14 cellular contexts compared by ENCODE assay signal in the genomic region with DNA sequence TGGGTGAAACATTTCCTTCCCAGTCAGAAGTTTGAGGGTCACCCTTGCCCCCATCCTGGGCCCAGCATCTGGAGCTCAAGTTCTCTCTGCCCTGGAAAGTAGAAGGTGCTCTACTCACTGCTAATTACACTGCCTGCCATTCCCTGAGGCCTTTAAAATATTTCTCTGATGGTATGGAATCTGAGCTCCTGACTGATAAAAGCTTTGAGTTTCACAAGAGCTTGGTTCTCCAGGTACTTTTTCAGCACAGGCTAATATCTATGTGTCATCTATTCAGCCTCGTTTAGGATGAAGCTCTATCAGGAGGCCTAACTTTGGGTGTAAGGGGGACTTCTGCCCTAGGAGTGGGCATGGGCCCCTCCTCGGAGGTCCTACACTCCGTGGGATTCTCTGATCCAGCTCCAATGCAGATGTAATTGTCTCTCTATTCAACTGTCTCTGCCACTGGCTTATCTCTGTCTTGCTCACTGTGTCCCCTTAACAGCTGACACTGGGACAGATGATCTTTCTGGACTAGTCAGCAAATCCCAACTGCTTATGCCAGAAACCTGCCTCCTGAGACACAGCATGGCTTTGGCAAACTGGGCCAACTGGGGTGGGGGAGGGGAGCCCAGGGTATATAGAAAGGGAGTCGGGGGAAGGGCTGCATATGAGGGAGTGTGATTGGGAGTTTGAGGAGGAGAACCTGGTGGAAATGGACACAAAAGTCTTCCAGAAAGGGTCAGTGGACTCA.
"Had no signal": no experiment of that assay in that cellular context is flagged by ENCODE, and none has a peak within 500 bp of the region (broad histone marks: within the 10 kb centered on the region; RNA-seq: fewer than 3 reads in every experiment).

No MANE protein-coding gene starts in this region.

- H3K27ac Mint-ChIP-seq: activated naive CD4-positive, alpha-beta T cell treated with anti-CD3 and anti-CD28 coated beads, Interleukin-2, amount 50 U/mL, for 72 hours; memory B cell; nephron progenitor cell; T-helper 17 cell had no signal

- H3K36me3 Mint-ChIP-seq: activated naive CD4-positive, alpha-beta T cell treated with anti-CD3 and anti-CD28 coated beads, Interleukin-2, amount 50 U/mL, for 72 hours; memory B cell had no signal

- H3K9me3 ChIP-seq: testis had no signal

- H3K27me3 Mint-ChIP-seq: stimulated activated naive CD8-positive, alpha-beta T cell treated with anti-CD3 and anti-CD28 coated beads, Interleukin-15, amount 100 ng/mL, for 72 hours had no signal

- ATAC-seq: activated naive CD4-positive, alpha-beta T cell treated with anti-CD3 and anti-CD28 coated beads, Interleukin-2, amount 50 U/mL, for 72 hours; esophagus mucosa; left lobe of liver; stimulated activated naive CD8-positive, alpha-beta T cell treated with anti-CD3 and anti-CD28 coated beads, Interleukin-15, amount 100 ng/mL, for 72 hours; T-helper 17 cell had no signal

- H3K4me3 ChIP-seq: testis had no signal

- H3K4me1 Mint-ChIP-seq: memory B cell; stimulated activated naive CD8-positive, alpha-beta T cell treated with anti-CD3 and anti-CD28 coated beads, Interleukin-15, amount 100 ng/mL, for 72 hours; T-helper 17 cell had no signal

- DNase-seq: activated effector memory CD4-positive, alpha-beta T cell treated with Interleukin-2 at 50 U/mL for 16 hours; brain microvascular endothelial cell; cerebellar nuclear complex; dermis blood vessel endothelial cell; nephron progenitor cell; stimulated activated CD4-positive, alpha-beta T cell treated with anti-CD3 and anti-CD28 coated beads, Interleukin-15, amount 100 ng/mL, for 24 hours; stimulated activated CD4-positive, alpha-beta T cell treated with anti-CD3 and anti-CD28 coated beads, Interleukin-4, amount 100 ng/mL, for 24 hours; stimulated activated naive CD8-positive, alpha-beta T cell treated with anti-CD3 and anti-CD28 coated beads, Interleukin-15, amount 100 ng/mL, for 72 hours; T-helper 17 cell; testis had no signal

- H3K27ac ChIP-seq: brain microvascular endothelial cell, testis had no signal

- H3K27me3 ChIP-seq: brain microvascular endothelial cell, testis had no signal

- H3K36me3 ChIP-seq: brain microvascular endothelial cell had no signal

- H3K4me3 Mint-ChIP-seq: memory B cell; nephron progenitor cell; stimulated activated naive CD8-positive, alpha-beta T cell treated with anti-CD3 and anti-CD28 coated beads, Interleukin-15, amount 100 ng/mL, for 72 hours; T-helper 17 cell had no signal

- H3K9me3 Mint-ChIP-seq: activated naive CD4-positive, alpha-beta T cell treated with anti-CD3 and anti-CD28 coated beads, Interleukin-2, amount 50 U/mL, for 72 hours; memory B cell; nephron progenitor cell; stimulated activated naive CD8-positive, alpha-beta T cell treated with anti-CD3 and anti-CD28 coated beads, Interleukin-15, amount 100 ng/mL, for 72 hours had no signal
